10 cellular contexts compared by ENCODE assay signal in genomic region chr7:25964483-25964961, GRCh38.
DNase-seq lines count a peak whose midpoint lies in the region; ATAC-seq and TF ChIP-seq lines count a peak whose summit lies in the region.
"Had no signal": no experiment of that assay in that cellular context is flagged by ENCODE, and none has a peak within 500 bp of the region (broad histone marks: within the 10 kb centered on the region; RNA-seq: fewer than 3 reads in every experiment).

No MANE protein-coding gene starts in this region.

- H3F3A ChIP-seq in OCI-LY1 (ENCODE audit: insufficient read depth, low read length): peaks cover 4% of the 10 kb centered on the region; the same call in 1 of the 2 replicates

- H4K20me1 ChIP-seq in OCI-LY1 (ENCODE audit: insufficient read depth, low read length): no peaks in the 10 kb centered on the region

- peak overlapping the region; percentile 45; the same call in 1 of the 2 replicates for H3K4me3 ChIP-seq in GM08714 (ENCODE audit: low read length)
- peak overlapping the region; percentile 43 for H3K4me3 ChIP-seq in OCI-LY1 (ENCODE audit: low read depth, low read length, poor library complexity, severe bottlenecking)

- H3K9ac ChIP-seq in OCI-LY1 (ENCODE audit: low read length): peak overlapping the region; percentile 43; the same call in 1 of the 2 replicates

- peaks cover 94% of the 10 kb centered on the region for H3K4me1 ChIP-seq in OCI-LY1 (ENCODE audit: insufficient read depth, low read length, severe bottlenecking)

- no peaks in the 10 kb centered on the region for H3K36me3 ChIP-seq in OCI-LY1 (ENCODE audit: insufficient read depth, low read length)

- peak overlapping the region; percentile 4; the same call in 1 of the 2 replicates for H2AFZ ChIP-seq in OCI-LY1 (ENCODE audit: low read length)

- H3K9me2 ChIP-seq in OCI-LY1 (ENCODE audit: low read depth, low read length): no peaks in the 10 kb centered on the region

- no peak for TF ChIP-seq CTCF in OCI-LY1 (IDR thresholded peaks at IDR 0.05; ENCODE audit: low read length)

- ATAC-seq in GM19351 (IDR thresholded peaks at IDR 0.05; ENCODE audit: unreplicated experiment): peak; percentile 41
- peak; percentile 39 for ATAC-seq in HG02884 (IDR thresholded peaks at IDR 0.05; ENCODE audit: unreplicated experiment)

- DNase-seq in NCI-H1694 (lab: John Stamatoyannopoulos, UW) (no peak), cerebellar cortex (ENCODE audit: low spot score) (no peak), 8988T (no peak), NCI-H69 (lab: John Stamatoyannopoulos, UW) (no peak)
- DNase-seq: activated CD4-positive, alpha-beta T cell treated with anti-CD3 and anti-CD28 coated beads, Interleukin-2, amount 10 ng/mL, durations not matched to agents 24 days and 14 days; immature natural killer cell had no signal

- H3K27ac ChIP-seq in OCI-LY1 (ENCODE audit: low read depth, low read length, poor library complexity, severe bottlenecking): peak overlapping the region; percentile 98

- peak overlapping the region; percentile 76 for H3K4me2 ChIP-seq in OCI-LY1 (ENCODE audit: low read length)

- no peaks in the 10 kb centered on the region for H3K9me3 ChIP-seq in OCI-LY1 (ENCODE audit: low read length)

- H3K27me3 ChIP-seq in OCI-LY1 (ENCODE audit: insufficient read depth, low read length): no peaks in the 10 kb centered on the region

- H3K79me2 ChIP-seq in OCI-LY1 (ENCODE audit: insufficient read depth, low read length): no peaks in the 10 kb centered on the region
